Comparison of ENCODE assay signal across 23 cellular contexts in genomic region chr6:141261016-141261671, GRCh38.
A peak's percentile ranks its signal among the peaks of the same experiment; 100 is the strongest.
DNase-seq lines count a peak whose midpoint lies in the region; ATAC-seq and TF ChIP-seq lines count a peak whose summit lies in the region.
"Had no signal": no experiment of that assay in that cellular context is flagged by ENCODE, and none has a peak within 500 bp of the region (broad histone marks: within the 10 kb centered on the region; RNA-seq: fewer than 3 reads in every experiment).

No MANE protein-coding gene starts in this region.

- peak; percentile 92 for ATAC-seq in Right ventricle myocardium superior (ENCODE audit: poor library complexity)
- peak; percentile 57 to 88 for ATAC-seq in left cardiac atrium
- ATAC-seq: body of pancreas had no signal

- no peak overlapping the region for H2BK12ac ChIP-seq in neuronal stem cell (ENCODE audit: low read length)

- H3K4me3 ChIP-seq in neuronal stem cell (ENCODE audit: low read length in 2 of 2) (no peak overlapping the region), coronary artery (no peak overlapping the region)
- H3K4me3 ChIP-seq in CD4-positive, alpha-beta memory T cell (ENCODE audit: low read length in 2 of 2): no peak overlapping the region
- H3K4me3 ChIP-seq: body of pancreas had no signal

- no peak overlapping the region for H3K4me2 ChIP-seq in neuronal stem cell (ENCODE audit: insufficient read depth, low read length, poor library complexity, severe bottlenecking)

- POLR2A ChIA-PET in CD4-positive, alpha-beta memory T cell (lab: Charles Lee; ENCODE audit: partially characterized antibody): no interaction called here
- POLR2A ChIA-PET in MCF 10A (lab: Yijun Ruan, JAX): no interaction called here

- no peaks in the 10 kb centered on the region for H3K36me3 Mint-ChIP-seq in CD4-positive, alpha-beta memory T cell
- no peaks in the 10 kb centered on the region for H3K36me3 Mint-ChIP-seq in MCF 10A (ENCODE audit: insufficient read depth, unreplicated experiment)
- H3K36me3 Mint-ChIP-seq: activated naive CD4-positive, alpha-beta T cell treated with anti-CD3 and anti-CD28 coated beads, Interleukin-2, amount 50 U/mL, for 24 hours; CD8-positive, alpha-beta memory T cell; IgD-negative memory B cell had no signal

- H3K27ac Mint-ChIP-seq in CD4-positive, alpha-beta memory T cell: no peak overlapping the region
- no peak overlapping the region for H3K27ac Mint-ChIP-seq in MCF 10A (ENCODE audit: low read depth, unreplicated experiment)
- H3K27ac Mint-ChIP-seq: activated CD4-positive, alpha-beta memory T cell treated with anti-CD3 and anti-CD28 coated beads, Interleukin-2, amount 10 ng/mL, durations not matched to agents 7 days and 5 days; activated naive CD4-positive, alpha-beta T cell treated with anti-CD3 and anti-CD28 coated beads, Interleukin-2, amount 50 U/mL, for 24 hours; HFFc6; IgD-negative memory B cell; nephron; T-helper 2 cell treated with Interferon-gamma antibody and Interleukin-4, amounts not matched to agents 5 μg/mL and 100 μg/mL, for 36 hours had no signal

- peak; percentile 62 for DNase-seq in Right ventricle myocardium superior
- no peak for DNase-seq in cardiac septum (ENCODE audit: low spot score)
- peak; percentile 17 for DNase-seq in left cardiac atrium
- DNase-seq in neuronal stem cell (ENCODE audit: low spot score): no peak
- no peak for DNase-seq in coronary artery (ENCODE audit: low spot score)
- DNase-seq in SW 1271 (lab: John Stamatoyannopoulos, UW): no peak
- DNase-seq in CD4-positive, alpha-beta memory T cell: no peak
- no peak for DNase-seq in MCF 10A (ENCODE audit: unreplicated experiment)
- DNase-seq: activated CD4-positive, alpha-beta memory T cell treated with anti-CD3 and anti-CD28 coated beads, Interleukin-2, amount 10 ng/mL, durations not matched to agents 7 days and 5 days; activated T-cell treated with anti-CD3 and anti-CD28 coated beads, Interleukin-2, amount 50 U/mL, for 1 hour; body of pancreas; DND-41; head of caudate nucleus; HFFc6; MM.1S; NCI-H1930; NCI-H510A treated with DMSO at 0.1 percent for 48 hours; stimulated activated CD4-positive, alpha-beta T cell treated with anti-CD3 and anti-CD28 coated beads, Interleukin-12 subunit alpha, Interleukin-12 subunit beta, amount 100 ng/mL, for 4 hours had no signal

- no peaks in the 10 kb centered on the region for H3K36me3 ChIP-seq in neuronal stem cell (replicated peaks in 1 of 2; ENCODE audit: control insufficient read depth in 2 of 2, insufficient read depth in 2 of 2, low read length in 2 of 2)
- H3K36me3 ChIP-seq in CD4-positive, alpha-beta memory T cell (ENCODE audit: insufficient read depth, low read length): no peaks in the 10 kb centered on the region

- H2AFZ ChIP-seq in neuronal stem cell (ENCODE audit: low read length): peak overlapping the region; percentile 72

- no peak overlapping the region for H3K4ac ChIP-seq in neuronal stem cell (ENCODE audit: low read length)

- peak overlapping the region; percentile 85 for H4K91ac ChIP-seq in neuronal stem cell (ENCODE audit: low read depth, low read length, poor library complexity)

- H2BK5ac ChIP-seq in neuronal stem cell (ENCODE audit: low read length): peak overlapping the region; percentile 87

- no peaks in the 10 kb centered on the region for H3K9me3 ChIP-seq in neuronal stem cell (replicated peaks in 1 of 2; ENCODE audit: control insufficient read depth in 2 of 2, insufficient read depth in 1 of 2, low read depth in 1 of 2, low read length in 2 of 2)
- no peaks in the 10 kb centered on the region for H3K9me3 ChIP-seq in CD4-positive, alpha-beta memory T cell (ENCODE audit: control insufficient read depth in 1 of 2, low read length in 2 of 2)
- H3K9me3 ChIP-seq: body of pancreas had no signal

- CTCF ChIA-PET in CD4-positive, alpha-beta memory T cell (lab: Charles Lee; ENCODE audit: partially characterized antibody): no interaction called here
- CTCF ChIA-PET in MCF 10A (lab: Yijun Ruan, JAX): interaction anchor here (0.6 kb wide), 1 partner anchor 395 kb away, joined by 5 read pairs; no protein-coding TSS in a partner anchor

- H3K4me3 Mint-ChIP-seq in CD4-positive, alpha-beta memory T cell: no peak overlapping the region
- no peak overlapping the region for H3K4me3 Mint-ChIP-seq in MCF 10A (ENCODE audit: unreplicated experiment)
- H3K4me3 Mint-ChIP-seq: activated CD4-positive, alpha-beta memory T cell treated with anti-CD3 and anti-CD28 coated beads, Interleukin-2, amount 10 ng/mL, durations not matched to agents 7 days and 5 days; activated naive CD4-positive, alpha-beta T cell treated with anti-CD3 and anti-CD28 coated beads, Interleukin-2, amount 50 U/mL, for 24 hours; CD8-positive, alpha-beta memory T cell; HFFc6; IgD-negative memory B cell; nephron; T-helper 2 cell treated with Interferon-gamma antibody and Interleukin-4, amounts not matched to agents 5 μg/mL and 100 μg/mL, for 36 hours had no signal

- no CpG with 5 or more reads among the region's 10 CpGs for WGBS in neuronal stem cell (ENCODE audit: extremely low coverage in 2 of 2, insufficient read length in 2 of 2, insufficient replicate concordance in 1 of 2), 2 donors

- H3K4me1 ChIP-seq in neuronal stem cell (ENCODE audit: control insufficient read depth in 2 of 2, insufficient read depth in 1 of 2, low read depth in 1 of 2, low read length in 2 of 2): no peaks in the 10 kb centered on the region
- H3K4me1 ChIP-seq in CD4-positive, alpha-beta memory T cell (ENCODE audit: insufficient read depth, low read length): no peaks in the 10 kb centered on the region
- H3K4me1 ChIP-seq: body of pancreas had no signal

- no peak overlapping the region for H2AK5ac ChIP-seq in neuronal stem cell (ENCODE audit: low read depth, low read length)

- H3K27me3 ChIP-seq in neuronal stem cell (ENCODE audit: control insufficient read depth in 3 of 3, insufficient read depth in 3 of 3, low read depth in 1 of 3, low read length in 3 of 3): no peaks in the 10 kb centered on the region
- H3K27me3 ChIP-seq in CD4-positive, alpha-beta memory T cell (ENCODE audit: insufficient read depth, low read length): no peaks in the 10 kb centered on the region
- H3K27me3 ChIP-seq: body of pancreas had no signal

- H3K27ac ChIP-seq in neuronal stem cell (replicated peaks; ENCODE audit: low read length) (no peak overlapping the region), coronary artery (no peak overlapping the region)
- no peak overlapping the region for H3K27ac ChIP-seq in CD4-positive, alpha-beta memory T cell (ENCODE audit: low read depth, low read length)
- H3K27ac ChIP-seq: body of pancreas had no signal

- no peaks in the 10 kb centered on the region for H3K79me1 ChIP-seq in neuronal stem cell (ENCODE audit: low read depth, low read length)

- no peaks in the 10 kb centered on the region for H3K27me3 Mint-ChIP-seq in CD4-positive, alpha-beta memory T cell
- H3K27me3 Mint-ChIP-seq in MCF 10A (ENCODE audit: insufficient read depth, unreplicated experiment): no peaks in the 10 kb centered on the region
- H3K27me3 Mint-ChIP-seq: activated CD4-positive, alpha-beta memory T cell treated with anti-CD3 and anti-CD28 coated beads, Interleukin-2, amount 10 ng/mL, durations not matched to agents 7 days and 5 days; activated naive CD4-positive, alpha-beta T cell treated with anti-CD3 and anti-CD28 coated beads, Interleukin-2, amount 50 U/mL, for 24 hours; CD8-positive, alpha-beta memory T cell; IgD-negative memory B cell had no signal

- H4K8ac ChIP-seq in neuronal stem cell (ENCODE audit: low read depth, low read length): peak overlapping the region; percentile 92

- H3K4me1 Mint-ChIP-seq in CD4-positive, alpha-beta memory T cell: peaks cover 0 to 9% (median 3%) of the 10 kb centered on the region in 4 donors
- no peaks in the 10 kb centered on the region for H3K4me1 Mint-ChIP-seq in MCF 10A (ENCODE audit: insufficient read depth, unreplicated experiment)
- H3K4me1 Mint-ChIP-seq: activated CD4-positive, alpha-beta memory T cell treated with anti-CD3 and anti-CD28 coated beads, Interleukin-2, amount 10 ng/mL, durations not matched to agents 7 days and 5 days; IgD-negative memory B cell; nephron had no signal

- H2BK15ac ChIP-seq in neuronal stem cell (ENCODE audit: low read length): peak overlapping the region; percentile 92

- peak overlapping the region; percentile 91 for H3K18ac ChIP-seq in neuronal stem cell (ENCODE audit: low read length)

- peak overlapping the region; percentile 94 for H3K14ac ChIP-seq in neuronal stem cell (ENCODE audit: low read length)

- TF ChIP-seq CTCF in coronary artery (IDR thresholded peaks at IDR 0.05) (no peak), MCF 10A (IDR thresholded peaks at IDR 0.05; ENCODE audit: unreplicated experiment) (no peak)

- intact Hi-C loops in Right ventricle myocardium superior (cut with DNase I) (no loop called here), cardiac septum (cut with DNase I) (no loop called here), left cardiac atrium (cut with DNase I) (no loop called here), MCF 10A (cut with micrococcal nuclease) (no loop called here)
- intact Hi-C loops in CD4-positive, alpha-beta memory T cell (cut with micrococcal nuclease): no loop called here

- no TSS peak for BruUV-seq in MCF 10A (replicated peaks; lab: Mats Ljungman, UMichigan)

- no peak overlapping the region for H3K23ac ChIP-seq in neuronal stem cell (ENCODE audit: low read depth, low read length, poor library complexity)

- H3K9ac ChIP-seq in neuronal stem cell (ENCODE audit: low read depth, low read length, poor library complexity): no peak overlapping the region

- H2BK120ac ChIP-seq in neuronal stem cell (ENCODE audit: low read depth, low read length): no peak overlapping the region

- peaks cover 0 to 1% (median 0%) of the 10 kb centered on the region in 8 donors for H3K9me3 Mint-ChIP-seq in CD4-positive, alpha-beta memory T cell
- H3K9me3 Mint-ChIP-seq in MCF 10A (ENCODE audit: unreplicated experiment): no peaks in the 10 kb centered on the region
- H3K9me3 Mint-ChIP-seq: activated CD4-positive, alpha-beta memory T cell treated with anti-CD3 and anti-CD28 coated beads, Interleukin-2, amount 10 ng/mL, durations not matched to agents 7 days and 5 days; activated naive CD4-positive, alpha-beta T cell treated with anti-CD3 and anti-CD28 coated beads, Interleukin-2, amount 50 U/mL, for 24 hours; CD8-positive, alpha-beta memory T cell; HFFc6; T-helper 2 cell treated with Interferon-gamma antibody and Interleukin-4, amounts not matched to agents 5 μg/mL and 100 μg/mL, for 36 hours had no signal

Comparison
In these comparisons a context has a peak if more than half of its experiments do, and no peak if none do; other contexts are left out.
1. DNase-seq: peak in Right ventricle myocardium superior (single experiment) and left cardiac atrium (single experiment); none in cardiac septum (single experiment), neuronal stem cell (single experiment), coronary artery (single experiment), SW 1271 (0 of 2), CD4-positive, alpha-beta memory T cell (0 of 5) and MCF 10A (single experiment).